In genomic region chr18:23283933-23284430, GRCh38 we compare ENCODE assay signal across 9 cellular contexts.
A peak's percentile ranks its signal among the peaks of the same experiment; 100 is the strongest.
DNase-seq lines count a peak whose midpoint lies in the region; ATAC-seq and TF ChIP-seq lines count a peak whose summit lies in the region.
"Had no signal": no experiment of that assay in that cellular context is flagged by ENCODE, and none has a peak within 500 bp of the region (broad histone marks: within the 10 kb centered on the region; RNA-seq: fewer than 3 reads in every experiment).

No MANE protein-coding gene starts in this region.

- H3K4me3 ChIP-seq in SK-N-SH (ENCODE audit: low read depth in 2 of 2, low read length in 1 of 2) = no peak overlapping the region
- H3K4me3 ChIP-seq: cardiac muscle cell had no signal

- POLR2A ChIA-PET in SK-N-SH (lab: Yijun Ruan, JAX) = no interaction called here

- DNase-seq in SK-N-SH (no peak), iris pigment epithelial cell (ENCODE audit: low read depth) (peak; percentile 61), NCI-H2171 treated with DMSO at 0.1 percent for 48 hours (lab: John Stamatoyannopoulos, UW) (no peak), NCI-H187 treated with DMSO at 0.1 percent for 48 hours (lab: John Stamatoyannopoulos, UW) (no peak), NCI-H2081 (lab: John Stamatoyannopoulos, UW) (no peak), NCI-H146 (lab: John Stamatoyannopoulos, UW) (no peak)

- 90% methylated on average over 2 of the region's 2 CpGs for WGBS in SK-N-SH (ENCODE audit: low lambda C conversion rate)

- H2AFZ ChIP-seq in SK-N-SH (ENCODE audit: low read depth) = peak overlapping the region; percentile 5; the same call in 1 of the 2 replicates

- CTCF ChIA-PET in SK-N-SH (lab: Yijun Ruan, JAX) = no interaction called here

- H3K27me3 ChIP-seq in SK-N-SH (ENCODE audit: insufficient read depth) = no peaks in the 10 kb centered on the region
- H3K27me3 ChIP-seq: cardiac muscle cell had no signal

- no peak for TF ChIP-seq RAD21 in SK-N-SH (IDR thresholded peaks at IDR 0.05; ENCODE audit: low read length)

- no peak for TF ChIP-seq EP300 in SK-N-SH (IDR thresholded peaks at IDR 0.05; ENCODE audit: borderline replicate concordance in 1 of 2, low read depth in 1 of 2, low read length in 1 of 2)

- no peaks in the 10 kb centered on the region for H3K36me3 ChIP-seq in SK-N-SH (replicated peaks in 1 of 2; ENCODE audit: control insufficient read depth in 1 of 2, insufficient read depth in 2 of 2, low read length in 1 of 2)
- H3K36me3 ChIP-seq: cardiac muscle cell had no signal

- H3K9me2 ChIP-seq in SK-N-SH = no peaks in the 10 kb centered on the region

- H3K27ac ChIP-seq in SK-N-SH (ENCODE audit: low read depth in 2 of 2, low read length in 1 of 2) = peak overlapping the region in 1 of 2 experiments; percentile 10; a peak in 1 of 4 replicates
- H3K27ac ChIP-seq: cardiac muscle cell had no signal

- peaks cover 12 to 17% of the 10 kb centered on the region in 2 experiments; a peak in 2 of 4 replicates for H3K4me1 ChIP-seq in SK-N-SH (ENCODE audit: control insufficient read depth in 1 of 2, insufficient read depth in 2 of 2, low read depth in 1 of 2, low read length in 1 of 2)

- H3K79me2 ChIP-seq in SK-N-SH (ENCODE audit: insufficient read depth) = no peaks in the 10 kb centered on the region

- H4K20me1 ChIP-seq in SK-N-SH (ENCODE audit: insufficient read depth) = no peaks in the 10 kb centered on the region

- peaks cover 3% of the 10 kb centered on the region for H3F3A ChIP-seq in SK-N-SH (replicated peaks; ENCODE audit: insufficient read depth)

- H3K4me2 ChIP-seq in SK-N-SH = peak overlapping the region; percentile 13; the same call in 1 of the 2 replicates

- peak; percentile 98 for ATAC-seq in GM18870 (IDR thresholded peaks at IDR 0.05; ENCODE audit: unreplicated experiment)
- ATAC-seq in HG02870 (IDR thresholded peaks at IDR 0.05; ENCODE audit: unreplicated experiment) = peak; percentile 57

- no peaks in the 10 kb centered on the region for H3K9me3 ChIP-seq in SK-N-SH

- TF ChIP-seq CTCF in SK-N-SH (IDR thresholded peaks at IDR 0.05) = no peak

- no peak overlapping the region for H3K9ac ChIP-seq in SK-N-SH

TF ChIP-seq in SK-N-SH, 30 proteins besides CTCF, POLR2A, EP300 and RAD21:
- TF ChIP-seq TEAD4 (IDR thresholded peaks at IDR 0.05; ENCODE audit: borderline replicate concordance, insufficient read depth) (peak; percentile 65; the same call in 1 of the 2 replicates), USF1 (IDR thresholded peaks at IDR 0.05; ENCODE audit: borderline replicate concordance, low read depth) (no peak), JUND (IDR thresholded peaks at IDR 0.05) (peak; percentile 76), FOSL2 (IDR thresholded peaks at IDR 0.05; ENCODE audit: borderline replicate concordance, low read depth) (peak; percentile 86), EZH2phosphoT487 (IDR thresholded peaks at IDR 0.05; ENCODE audit: borderline replicate concordance, low read depth) (no peak), CHD2 (IDR thresholded peaks at IDR 0.05; ENCODE audit: low read length, partially characterized antibody) (no peak), PBX3 (IDR thresholded peaks at IDR 0.05) (peak; percentile 18; the same call in 1 of the 2 replicates), MAX (IDR thresholded peaks at IDR 0.05; ENCODE audit: low read depth) (no peak), ZBTB33 (IDR thresholded peaks at IDR 0.05; ENCODE audit: borderline replicate concordance, low read depth) (no peak), TCF12 (IDR thresholded peaks at IDR 0.05) (peak; percentile 32), RCOR1 (IDR thresholded peaks at IDR 0.05; ENCODE audit: low read length) (no peak), RXRA (IDR thresholded peaks at IDR 0.05; ENCODE audit: borderline replicate concordance, low read depth) (peak; percentile 47; the same call in 1 of the 2 replicates), REST (IDR thresholded peaks at IDR 0.05; ENCODE audit: low read depth, low read length) (no peak), NFIC (IDR thresholded peaks at IDR 0.05; ENCODE audit: borderline replicate concordance) (no peak)
